ENCODE assay signal across 2 cellular contexts in the genomic region with DNA sequence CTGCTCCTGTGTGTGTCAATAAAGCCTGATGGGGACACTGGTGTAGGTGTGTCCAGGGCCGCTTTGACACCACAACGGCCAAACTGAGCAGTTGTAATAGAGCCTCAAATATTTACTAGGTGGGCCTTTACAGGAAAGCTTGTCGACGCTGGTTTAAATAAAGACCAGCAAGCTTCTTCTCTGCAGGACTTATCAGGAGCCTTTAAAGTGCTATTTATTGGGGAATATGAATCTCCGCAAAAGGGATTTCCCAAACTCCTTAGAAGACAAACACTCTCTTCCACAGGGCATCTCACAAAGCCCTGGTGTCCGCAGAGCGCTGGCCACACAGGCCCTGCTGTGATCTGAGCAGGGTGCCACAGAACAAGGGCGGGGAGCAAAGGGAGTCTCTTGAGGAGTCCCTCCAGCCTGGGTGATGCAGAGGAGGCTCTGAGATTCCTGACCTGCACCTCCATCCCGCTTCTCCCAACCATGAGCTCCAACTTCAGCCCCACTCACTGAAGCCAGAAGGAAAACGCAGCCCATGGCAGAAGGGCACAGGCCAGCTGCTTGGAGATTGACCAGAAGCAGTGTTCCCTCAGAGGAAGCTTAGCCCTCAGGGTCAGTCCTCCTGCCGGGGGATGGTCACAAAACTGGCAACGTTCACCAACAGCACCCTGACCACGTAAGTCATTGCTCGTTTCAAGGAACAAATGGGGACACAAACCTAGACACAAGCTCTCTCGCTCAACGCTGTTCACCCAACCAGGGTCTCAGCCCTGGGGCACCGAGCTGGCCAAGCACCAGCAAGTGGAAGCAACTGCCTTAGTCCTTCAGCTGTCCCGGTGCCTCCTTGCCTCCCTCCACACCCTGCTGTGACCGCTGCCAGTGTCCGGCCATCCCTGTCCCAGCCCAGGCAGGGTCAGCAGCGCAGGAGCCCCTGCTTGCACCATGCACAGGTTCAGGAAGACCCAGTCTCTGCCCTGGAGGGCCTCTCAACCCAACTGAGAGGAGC.
TF ChIP-seq lines count a peak whose summit lies in the region.

No MANE protein-coding gene starts in this region.

TF ChIP-seq in K562, 482 proteins besides CTCF, POLR2A, EP300 and RAD21 (continued from another document):
- TF ChIP-seq, protein P1, sequence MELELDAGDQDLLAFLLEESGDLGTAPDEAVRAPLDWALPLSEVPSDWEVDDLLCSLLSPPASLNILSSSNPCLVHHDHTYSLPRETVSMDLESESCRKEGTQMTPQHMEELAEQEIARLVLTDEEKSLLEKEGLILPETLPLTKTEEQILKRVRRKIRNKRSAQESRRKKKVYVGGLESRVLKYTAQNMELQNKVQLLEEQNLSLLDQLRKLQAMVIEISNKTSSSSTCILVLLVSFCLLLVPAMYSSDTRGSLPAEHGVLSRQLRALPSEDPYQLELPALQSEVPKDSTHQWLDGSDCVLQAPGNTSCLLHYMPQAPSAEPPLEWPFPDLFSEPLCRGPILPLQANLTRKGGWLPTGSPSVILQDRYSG (tag; conservative IDR thresholded peaks at IDR 0.05; ENCODE audit: low read depth): no peak

TF ChIP-seq in neural cell, 6 proteins besides CTCF, POLR2A, EP300 and RAD21 (continued from another document):
- TF ChIP-seq, protein P2, sequence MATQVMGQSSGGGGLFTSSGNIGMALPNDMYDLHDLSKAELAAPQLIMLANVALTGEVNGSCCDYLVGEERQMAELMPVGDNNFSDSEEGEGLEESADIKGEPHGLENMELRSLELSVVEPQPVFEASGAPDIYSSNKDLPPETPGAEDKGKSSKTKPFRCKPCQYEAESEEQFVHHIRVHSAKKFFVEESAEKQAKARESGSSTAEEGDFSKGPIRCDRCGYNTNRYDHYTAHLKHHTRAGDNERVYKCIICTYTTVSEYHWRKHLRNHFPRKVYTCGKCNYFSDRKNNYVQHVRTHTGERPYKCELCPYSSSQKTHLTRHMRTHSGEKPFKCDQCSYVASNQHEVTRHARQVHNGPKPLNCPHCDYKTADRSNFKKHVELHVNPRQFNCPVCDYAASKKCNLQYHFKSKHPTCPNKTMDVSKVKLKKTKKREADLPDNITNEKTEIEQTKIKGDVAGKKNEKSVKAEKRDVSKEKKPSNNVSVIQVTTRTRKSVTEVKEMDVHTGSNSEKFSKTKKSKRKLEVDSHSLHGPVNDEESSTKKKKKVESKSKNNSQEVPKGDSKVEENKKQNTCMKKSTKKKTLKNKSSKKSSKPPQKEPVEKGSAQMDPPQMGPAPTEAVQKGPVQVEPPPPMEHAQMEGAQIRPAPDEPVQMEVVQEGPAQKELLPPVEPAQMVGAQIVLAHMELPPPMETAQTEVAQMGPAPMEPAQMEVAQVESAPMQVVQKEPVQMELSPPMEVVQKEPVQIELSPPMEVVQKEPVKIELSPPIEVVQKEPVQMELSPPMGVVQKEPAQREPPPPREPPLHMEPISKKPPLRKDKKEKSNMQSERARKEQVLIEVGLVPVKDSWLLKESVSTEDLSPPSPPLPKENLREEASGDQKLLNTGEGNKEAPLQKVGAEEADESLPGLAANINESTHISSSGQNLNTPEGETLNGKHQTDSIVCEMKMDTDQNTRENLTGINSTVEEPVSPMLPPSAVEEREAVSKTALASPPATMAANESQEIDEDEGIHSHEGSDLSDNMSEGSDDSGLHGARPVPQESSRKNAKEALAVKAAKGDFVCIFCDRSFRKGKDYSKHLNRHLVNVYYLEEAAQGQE (IDR thresholded peaks at IDR 0.05; ENCODE audit: borderline replicate concordance): no peak
